In the genomic region with DNA sequence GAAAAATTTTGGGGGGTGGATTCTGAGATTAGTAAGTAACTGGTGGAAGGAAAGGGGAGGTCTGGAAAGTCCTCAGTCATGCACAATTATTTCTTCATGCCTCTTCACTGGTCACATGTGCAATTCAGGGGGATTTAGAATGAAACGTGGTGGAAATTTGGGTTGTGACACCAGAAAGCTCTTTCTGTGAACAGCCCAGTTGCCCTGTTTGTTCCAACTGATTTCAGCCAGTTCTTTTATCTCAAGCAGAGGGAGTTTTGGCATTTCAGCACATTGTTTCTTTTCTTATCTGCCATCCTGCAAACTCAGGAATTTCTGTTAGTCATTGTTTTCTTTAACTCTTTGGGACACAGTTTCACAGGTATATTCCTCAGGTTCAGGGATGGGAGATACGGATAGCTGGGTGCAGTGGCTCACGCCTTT, we compare ENCODE assay signal across 13 cellular contexts. TPM values are rescaled to one million over a fixed set of nuclear protein-coding genes. Genes with fewer than 3 reads are reported as not detected.
DNase-seq lines count a peak whose midpoint lies in the region; ATAC-seq and TF ChIP-seq lines count a peak whose summit lies in the region.
"Had no signal": no experiment of that assay in that cellular context is flagged by ENCODE, and none has a peak within 500 bp of the region (broad histone marks: within the 10 kb centered on the region; RNA-seq: fewer than 3 reads in every experiment).

No MANE protein-coding gene starts in this region.

- POLR2A ChIA-PET in A673 (lab: Charles Lee; ENCODE audit: low non-redundant PET): no interaction called here

- intact Hi-C loops in right cardiac atrium (cut with DNase I): loop anchor here in 2 of 4 donors (5.0 kb wide), 2 partner anchors 55 to 90 kb away; no protein-coding TSS in a partner anchor
- intact Hi-C loops in left ventricle myocardium inferior (cut with micrococcal nuclease): no loop called here
- intact Hi-C loops in A673 (cut with micrococcal nuclease; ENCODE audit: unreplicated experiment): no loop called here

- no peak overlapping the region for H3K4ac ChIP-seq in mesenchymal stem cell (ENCODE audit: low read depth in 1 of 2, low read length in 2 of 2)

- no TSS peak for BruUV-seq in A673 (replicated peaks; lab: Mats Ljungman, UMichigan)

- no peak overlapping the region for H2BK5ac ChIP-seq in mesenchymal stem cell (ENCODE audit: low read depth, low read length, poor library complexity, severe bottlenecking)

- CTCF ChIA-PET in A673 (lab: Charles Lee): no interaction called here

- H3K36me3 ChIP-seq in left ventricle myocardium inferior (no peaks in the 10 kb centered on the region), mesenchymal stem cell (ENCODE audit: control insufficient read depth in 1 of 2, insufficient read depth in 2 of 2, low read depth in 1 of 2, low read length in 2 of 2) (no peaks in the 10 kb centered on the region), A673 (ENCODE audit: insufficient read depth, low read length, poor library complexity, severe bottlenecking) (no peaks in the 10 kb centered on the region)

- DNase-seq in right cardiac atrium (no peak), left ventricle myocardium inferior (no peak), choroid plexus epithelial cell (ENCODE audit: low read depth) (peak; percentile 72), mesenchymal stem cell (no peak), foreskin melanocyte (no peak), A673 (ENCODE audit: low spot score) (no peak), GOT3 (lab: John Stamatoyannopoulos, UW) (no peak)
- DNase-seq: activated CD4-positive, alpha-beta memory T cell treated with anti-CD3 and anti-CD28 coated beads, Interleukin-2, amount 10 ng/mL, durations not matched to agents 7 days and 5 days; cortex of kidney; DND-41; nucleus accumbens had no signal

- 51% methylated on average over 3 of the region's 3 CpGs for WGBS in right cardiac atrium
- WGBS in mesenchymal stem cell: 78% methylated on average over 3 of the region's 3 CpGs

- H3K14ac ChIP-seq in mesenchymal stem cell (ENCODE audit: low read length in 2 of 2): no peak overlapping the region

- peak overlapping the region; percentile 33 for H3K4me2 ChIP-seq in mesenchymal stem cell (ENCODE audit: low read length, poor library complexity, severe bottlenecking)

- no peak overlapping the region for H3K9ac ChIP-seq in mesenchymal stem cell (ENCODE audit: low read length)

- H2AFZ ChIP-seq in mesenchymal stem cell (ENCODE audit: low read depth, low read length): no peak overlapping the region

- no peaks in the 10 kb centered on the region for H3K79me1 ChIP-seq in mesenchymal stem cell (replicated peaks; ENCODE audit: low read length, poor library complexity, severe bottlenecking)

- H3K18ac ChIP-seq in mesenchymal stem cell (ENCODE audit: low read depth in 1 of 2, low read length in 2 of 2): no peak overlapping the region

- no peak overlapping the region for H3K23ac ChIP-seq in mesenchymal stem cell (ENCODE audit: low read length in 2 of 2)

- H3K27me3 ChIP-seq in right cardiac atrium (ENCODE audit: control insufficient read depth, insufficient read depth) (no peaks in the 10 kb centered on the region), left ventricle myocardium inferior (ENCODE audit: low read depth) (no peaks in the 10 kb centered on the region), mesenchymal stem cell (ENCODE audit: control insufficient read depth in 1 of 2, insufficient read depth in 1 of 2, low read length in 2 of 2) (no peaks in the 10 kb centered on the region), A673 (replicated peaks; ENCODE audit: insufficient read depth, low read depth, low read length, poor library complexity) (no peaks in the 10 kb centered on the region)

- H3K27ac ChIP-seq in right cardiac atrium (ENCODE audit: low read length) (no peak overlapping the region), left ventricle myocardium inferior (replicated peaks) (no peak overlapping the region), mesenchymal stem cell (ENCODE audit: low read length, poor library complexity, severe bottlenecking) (peak overlapping the region; percentile 4), A673 (ENCODE audit: low read depth, low read length, poor library complexity, severe bottlenecking) (no peak overlapping the region)
- H3K27ac ChIP-seq: HL-60 had no signal

- no peak for TF ChIP-seq CTCF in left ventricle myocardium inferior (IDR thresholded peaks at IDR 0.05; ENCODE audit: borderline replicate concordance)
- no peak for TF ChIP-seq CTCF in choroid plexus epithelial cell (conservative IDR thresholded peaks at IDR 0.05; ENCODE audit: low read depth, low read length)
- no peak for TF ChIP-seq CTCF in A673 (conservative IDR thresholded peaks at IDR 0.05; ENCODE audit: low read depth, low read length)

- H3K4me3 ChIP-seq in right cardiac atrium (ENCODE audit: low read length): no peak overlapping the region
- H3K4me3 ChIP-seq in left ventricle myocardium inferior: no peak overlapping the region
- H3K4me3 ChIP-seq in choroid plexus epithelial cell (ENCODE audit: low read depth, low read length): no peak overlapping the region
- H3K4me3 ChIP-seq in mesenchymal stem cell (ENCODE audit: insufficient read depth in 1 of 2, low read depth in 1 of 2, low read length in 2 of 2): no peak overlapping the region
- H3K4me3 ChIP-seq in A673 (ENCODE audit: low read depth, low read length, poor library complexity, severe bottlenecking): no peak overlapping the region

- H2BK120ac ChIP-seq in mesenchymal stem cell (ENCODE audit: low read depth, low read length): no peak overlapping the region

- ATAC-seq in right cardiac atrium (peak; percentile 9 to 54), GM21367 (IDR thresholded peaks at IDR 0.05; ENCODE audit: unreplicated experiment) (no peak)

- H4K8ac ChIP-seq in mesenchymal stem cell (ENCODE audit: low read length): no peak overlapping the region

- H2AK5ac ChIP-seq in mesenchymal stem cell (ENCODE audit: low read length, severe bottlenecking): peak overlapping the region; percentile 74

- H2BK15ac ChIP-seq in mesenchymal stem cell (ENCODE audit: low read depth, poor library complexity, severe bottlenecking): no peak overlapping the region

- H2BK12ac ChIP-seq in mesenchymal stem cell (ENCODE audit: low read length in 2 of 2): no peak overlapping the region

- H3K9me3 ChIP-seq in right cardiac atrium (ENCODE audit: control insufficient read depth, low read length) (no peaks in the 10 kb centered on the region), left ventricle myocardium inferior (replicated peaks) (no peaks in the 10 kb centered on the region), mesenchymal stem cell (ENCODE audit: control insufficient read depth, low read length) (no peaks in the 10 kb centered on the region), A673 (ENCODE audit: low read depth, low read length, poor library complexity, severe bottlenecking) (no peaks in the 10 kb centered on the region)

- H3K4me1 ChIP-seq in right cardiac atrium (ENCODE audit: control insufficient read depth, insufficient read depth, low read length) (peaks cover 11% of the 10 kb centered on the region), left ventricle myocardium inferior (peaks cover 44% of the 10 kb centered on the region), mesenchymal stem cell (ENCODE audit: control insufficient read depth, insufficient read depth, low read depth, low read length) (peaks cover 18% of the 10 kb centered on the region), A673 (ENCODE audit: insufficient read depth, low read length, poor library complexity, severe bottlenecking) (peaks cover 13% of the 10 kb centered on the region)

- H4K91ac ChIP-seq in mesenchymal stem cell (ENCODE audit: low read length): no peak overlapping the region

RNA-seq across cellular contexts. Expression of gene B4GALT1, which starts 5.1 kb away (rescaled TPM):
- total RNA-seq in right cardiac atrium (100 to 1,000 TPM in 1 of 4 donors, 10 to 100 TPM in 3; 44.0 to 137 (median 58.3) TPM), left ventricle myocardium inferior (37.1 TPM), A673 (2021) (31.0 and 32.0 TPM in 2 replicates)
- polyA plus RNA-seq in right cardiac atrium: 24.7 TPM
- 58.5 TPM for polyA plus RNA-seq in mesenchymal stem cell (2013, experiment 1 of 2)
- 58.1 TPM for polyA plus RNA-seq in mesenchymal stem cell (2013, experiment 2 of 2)
